22 cellular contexts compared by ENCODE assay signal in genomic region chr5:87649455-87649854, GRCh38.
"Had no signal": no experiment of that assay in that cellular context is flagged by ENCODE, and none has a peak within 500 bp of the region (broad histone marks: within the 10 kb centered on the region; RNA-seq: fewer than 3 reads in every experiment).

No MANE protein-coding gene starts in this region.

- H3K4me1 Mint-ChIP-seq: activated B cell treated with CpG ODN at 0.5 μM for 24 hours; activated CD4-positive, alpha-beta T cell treated with anti-CD3 and anti-CD28 coated beads, Interleukin-2, amount 10 ng/mL, durations not matched to agents 24 days and 14 days; activated naive CD4-positive, alpha-beta T cell treated with anti-CD3 and anti-CD28 coated beads, Interleukin-2, amount 10 ng/mL, durations not matched to agents 7 days and 5 days; endodermal cell; immature natural killer cell; memory B cell had no signal

- H3K27ac ChIP-seq: brain microvascular endothelial cell, esophagus muscularis mucosa, prostate gland, suprapubic skin, upper lobe of left lung had no signal

- H3K27me3 Mint-ChIP-seq: activated B cell treated with CpG ODN at 0.5 μM for 24 hours; activated CD4-positive, alpha-beta T cell treated with anti-CD3 and anti-CD28 coated beads, Interleukin-2, amount 10 ng/mL, durations not matched to agents 24 days and 14 days; memory B cell; natural killer cell treated with Interleukin-12 subunit alpha and Interleukin-12 subunit beta and Interleukin-15 and Interleukin-18, amount 100 ng/mL, for 72 hours had no signal

- H3K36me3 ChIP-seq: brain microvascular endothelial cell, esophagus muscularis mucosa, prostate gland, suprapubic skin, upper lobe of left lung had no signal

- H3K4me3 ChIP-seq: esophagus muscularis mucosa, prostate gland, suprapubic skin, upper lobe of left lung had no signal

- H3K4me1 ChIP-seq: esophagus muscularis mucosa, prostate gland, suprapubic skin, upper lobe of left lung had no signal

- H3K36me3 Mint-ChIP-seq: activated naive CD4-positive, alpha-beta T cell treated with anti-CD3 and anti-CD28 coated beads, Interleukin-2, amount 10 ng/mL, durations not matched to agents 7 days and 5 days; immature natural killer cell; memory B cell; natural killer cell treated with Interleukin-12 subunit alpha and Interleukin-12 subunit beta and Interleukin-15 and Interleukin-18, amount 100 ng/mL, for 72 hours had no signal

- H3K9me3 ChIP-seq: esophagus muscularis mucosa, prostate gland, suprapubic skin, upper lobe of left lung had no signal

- H3K9me3 Mint-ChIP-seq: activated B cell treated with CpG ODN at 0.5 μM for 24 hours; activated CD4-positive, alpha-beta T cell treated with anti-CD3 and anti-CD28 coated beads, Interleukin-2, amount 10 ng/mL, durations not matched to agents 24 days and 14 days; activated naive CD4-positive, alpha-beta T cell treated with anti-CD3 and anti-CD28 coated beads, Interleukin-2, amount 10 ng/mL, durations not matched to agents 7 days and 5 days; activated T-helper 1 cell treated with anti-CD3 and anti-CD28 coated beads, Interleukin-12 subunit alpha, Interleukin-12 subunit beta, Interleukin-2, Interleukin-4 antibody, amounts not matched to agents 30 ng/mL and 10 ng/mL and 1 ng/mL, durations not matched to agents 14 hours and 24 hours and 36 hours; endodermal cell; memory B cell; natural killer cell treated with Interleukin-12 subunit alpha and Interleukin-12 subunit beta and Interleukin-15 and Interleukin-18, amount 100 ng/mL, for 72 hours; T-helper 1 cell treated with Interleukin-12 subunit alpha and Interleukin-12 subunit beta and Interleukin-4 antibody, amounts not matched to agents 30 μg/mL and 1 μg/mL, for 36 hours had no signal

- H3K4me3 Mint-ChIP-seq: activated B cell treated with CpG ODN at 0.5 μM for 24 hours; activated CD4-positive, alpha-beta T cell treated with anti-CD3 and anti-CD28 coated beads, Interleukin-2, amount 10 ng/mL, durations not matched to agents 24 days and 14 days; activated naive CD4-positive, alpha-beta T cell treated with anti-CD3 and anti-CD28 coated beads, Interleukin-2, amount 10 ng/mL, durations not matched to agents 7 days and 5 days; activated T-helper 1 cell treated with anti-CD3 and anti-CD28 coated beads, Interleukin-12 subunit alpha, Interleukin-12 subunit beta, Interleukin-2, Interleukin-4 antibody, amounts not matched to agents 30 ng/mL and 10 ng/mL and 1 ng/mL, durations not matched to agents 14 hours and 24 hours and 36 hours; endodermal cell; immature natural killer cell; memory B cell; natural killer cell treated with Interleukin-12 subunit alpha and Interleukin-12 subunit beta and Interleukin-15 and Interleukin-18, amount 100 ng/mL, for 72 hours; T-helper 1 cell treated with Interleukin-12 subunit alpha and Interleukin-12 subunit beta and Interleukin-4 antibody, amounts not matched to agents 30 μg/mL and 1 μg/mL, for 36 hours had no signal

- H3K27me3 ChIP-seq: brain microvascular endothelial cell, esophagus muscularis mucosa, suprapubic skin, upper lobe of left lung had no signal

- DNase-seq: activated B cell treated with CpG ODN at 0.5 μM for 24 hours; activated CD4-positive, alpha-beta T cell treated with anti-CD3 and anti-CD28 coated beads, Interleukin-2, amount 10 ng/mL, durations not matched to agents 24 days and 14 days; activated naive CD4-positive, alpha-beta T cell treated with anti-CD3 and anti-CD28 coated beads, Interleukin-2, amount 10 ng/mL, durations not matched to agents 7 days and 5 days; brain microvascular endothelial cell; dermis blood vessel endothelial cell; endodermal cell; foreskin fibroblast; immature natural killer cell; left cardiac atrium; occipital lobe; stimulated activated CD4-positive, alpha-beta T cell treated with anti-CD3 and anti-CD28 coated beads, Interleukin-12 subunit alpha, Interleukin-12 subunit beta, amount 100 ng/mL, for 4 hours; stimulated activated CD4-positive, alpha-beta T cell treated with anti-CD3 and anti-CD28 coated beads, Interleukin-2, amount 100 ng/mL, for 48 hours; stimulated activated naive CD8-positive, alpha-beta T cell treated with anti-CD3 and anti-CD28 coated beads, Interleukin-15, Interleukin-2, amounts not matched to agents 100 U/mL and 50 U/mL, for 24 hours had no signal

- ATAC-seq: left cardiac atrium; natural killer cell treated with Interleukin-12 subunit alpha and Interleukin-12 subunit beta and Interleukin-15 and Interleukin-18, amount 100 ng/mL, for 72 hours; sciatic nerve; stimulated activated naive CD8-positive, alpha-beta T cell treated with anti-CD3 and anti-CD28 coated beads, Interleukin-15, Interleukin-2, amounts not matched to agents 100 U/mL and 50 U/mL, for 24 hours had no signal

- H3K27ac Mint-ChIP-seq: activated B cell treated with CpG ODN at 0.5 μM for 24 hours; activated CD4-positive, alpha-beta T cell treated with anti-CD3 and anti-CD28 coated beads, Interleukin-2, amount 10 ng/mL, durations not matched to agents 24 days and 14 days; activated naive CD4-positive, alpha-beta T cell treated with anti-CD3 and anti-CD28 coated beads, Interleukin-2, amount 10 ng/mL, durations not matched to agents 7 days and 5 days; activated T-helper 1 cell treated with anti-CD3 and anti-CD28 coated beads, Interleukin-12 subunit alpha, Interleukin-12 subunit beta, Interleukin-2, Interleukin-4 antibody, amounts not matched to agents 30 ng/mL and 10 ng/mL and 1 ng/mL, durations not matched to agents 14 hours and 24 hours and 36 hours; endodermal cell; immature natural killer cell; memory B cell; natural killer cell treated with Interleukin-12 subunit alpha and Interleukin-12 subunit beta and Interleukin-15 and Interleukin-18, amount 100 ng/mL, for 72 hours; T-helper 1 cell treated with Interleukin-12 subunit alpha and Interleukin-12 subunit beta and Interleukin-4 antibody, amounts not matched to agents 30 μg/mL and 1 μg/mL, for 36 hours had no signal
